ENCODE assay signal across 17 cellular contexts in genomic region chr21:32333953-32334673, GRCh38. TPM values are rescaled to one million over a fixed set of nuclear protein-coding genes. Genes with fewer than 3 reads are reported as not detected.
"Had no signal": no experiment of that assay in that cellular context is flagged by ENCODE, and none has a peak within 500 bp of the region (broad histone marks: within the 10 kb centered on the region; RNA-seq: fewer than 3 reads in every experiment).

No MANE protein-coding gene starts in this region.

- H3K9me3 ChIP-seq: ascending aorta, breast epithelium, esophagus squamous epithelium, testis, upper lobe of right lung had no signal

- DNase-seq: activated CD4-positive, alpha-beta memory T cell treated with anti-CD3 and anti-CD28 coated beads, Interleukin-2, amount 10 ng/mL, durations not matched to agents 7 days and 5 days; activated CD4-positive, alpha-beta T cell treated with anti-CD3 and anti-CD28 coated beads for 4 hours; activated naive CD4-positive, alpha-beta T cell treated with Interleukin-2 at 50 U/mL for 16 hours; esophagus squamous epithelium; naive thymus-derived CD4-positive, alpha-beta T cell; SHP77; stimulated activated CD4-positive, alpha-beta T cell treated with anti-CD3 and anti-CD28 coated beads, Interleukin-4, amount 100 ng/mL, for 24 hours; stimulated activated naive CD8-positive, alpha-beta T cell treated with anti-CD3 and anti-CD28 coated beads, Interleukin-15, Interleukin-2, amounts not matched to agents 100 U/mL and 50 U/mL, for 24 hours; testis; upper lobe of right lung had no signal

- H3K27ac Mint-ChIP-seq: activated CD4-positive, alpha-beta memory T cell treated with anti-CD3 and anti-CD28 coated beads, Interleukin-2, amount 10 ng/mL, durations not matched to agents 7 days and 5 days; activated T-helper 1 cell treated with anti-CD3 and anti-CD28 coated beads, Interleukin-12 subunit alpha, Interleukin-12 subunit beta, Interleukin-2, Interleukin-4 antibody, amounts not matched to agents 30 ng/mL and 10 ng/mL and 1 ng/mL, durations not matched to agents 14 hours and 24 hours and 36 hours; WTC11 had no signal

- H3K27ac ChIP-seq: ascending aorta, breast epithelium, esophagus squamous epithelium, upper lobe of right lung had no signal

- ATAC-seq: naive thymus-derived CD4-positive, alpha-beta T cell; stimulated activated naive CD8-positive, alpha-beta T cell treated with anti-CD3 and anti-CD28 coated beads, Interleukin-15, Interleukin-2, amounts not matched to agents 100 U/mL and 50 U/mL, for 24 hours; upper lobe of right lung had no signal

- H3K4me3 ChIP-seq: ascending aorta, breast epithelium, esophagus squamous epithelium, testis, upper lobe of right lung had no signal

- H3K4me3 Mint-ChIP-seq: activated CD4-positive, alpha-beta memory T cell treated with anti-CD3 and anti-CD28 coated beads, Interleukin-2, amount 10 ng/mL, durations not matched to agents 7 days and 5 days; activated T-helper 1 cell treated with anti-CD3 and anti-CD28 coated beads, Interleukin-12 subunit alpha, Interleukin-12 subunit beta, Interleukin-2, Interleukin-4 antibody, amounts not matched to agents 30 ng/mL and 10 ng/mL and 1 ng/mL, durations not matched to agents 14 hours and 24 hours and 36 hours; naive thymus-derived CD4-positive, alpha-beta T cell; WTC11 had no signal

- H3K27me3 Mint-ChIP-seq: activated CD4-positive, alpha-beta memory T cell treated with anti-CD3 and anti-CD28 coated beads, Interleukin-2, amount 10 ng/mL, durations not matched to agents 7 days and 5 days; naive thymus-derived CD4-positive, alpha-beta T cell had no signal

- H3K9me3 Mint-ChIP-seq: activated CD4-positive, alpha-beta memory T cell treated with anti-CD3 and anti-CD28 coated beads, Interleukin-2, amount 10 ng/mL, durations not matched to agents 7 days and 5 days; activated T-helper 1 cell treated with anti-CD3 and anti-CD28 coated beads, Interleukin-12 subunit alpha, Interleukin-12 subunit beta, Interleukin-2, Interleukin-4 antibody, amounts not matched to agents 30 ng/mL and 10 ng/mL and 1 ng/mL, durations not matched to agents 14 hours and 24 hours and 36 hours; naive thymus-derived CD4-positive, alpha-beta T cell; WTC11 had no signal

- H3K27me3 ChIP-seq: ascending aorta, breast epithelium, esophagus squamous epithelium, testis, upper lobe of right lung had no signal

- H3K4me1 ChIP-seq: breast epithelium had no signal

RNA-seq across cellular contexts. Expression of gene MRAP, which starts 35.5 kb away (rescaled TPM):
- total RNA-seq: activated CD4-positive, alpha-beta memory T cell treated with anti-CD3 and anti-CD28 coated beads, Interleukin-2, amount 10 ng/mL, durations not matched to agents 7 days and 5 days; activated T-helper 1 cell treated with anti-CD3 and anti-CD28 coated beads, Interleukin-12 subunit alpha, Interleukin-12 subunit beta, Interleukin-2, Interleukin-4 antibody, amounts not matched to agents 30 ng/mL and 10 ng/mL and 1 ng/mL, durations not matched to agents 14 hours and 24 hours and 36 hours; ascending aorta; lung microvascular endothelial cell; mononuclear cell; naive thymus-derived CD4-positive, alpha-beta T cell; T-helper 1 cell treated with Interleukin-12 subunit alpha and Interleukin-12 subunit beta and Interleukin-4 antibody, amounts not matched to agents 30 ng/mL and 1 ng/mL, for 36 hours; WTC11 had no signal
- polyA plus RNA-seq: naive thymus-derived CD4-positive, alpha-beta T cell had no signal
